21 cellular contexts compared by ENCODE assay signal in the genomic region with DNA sequence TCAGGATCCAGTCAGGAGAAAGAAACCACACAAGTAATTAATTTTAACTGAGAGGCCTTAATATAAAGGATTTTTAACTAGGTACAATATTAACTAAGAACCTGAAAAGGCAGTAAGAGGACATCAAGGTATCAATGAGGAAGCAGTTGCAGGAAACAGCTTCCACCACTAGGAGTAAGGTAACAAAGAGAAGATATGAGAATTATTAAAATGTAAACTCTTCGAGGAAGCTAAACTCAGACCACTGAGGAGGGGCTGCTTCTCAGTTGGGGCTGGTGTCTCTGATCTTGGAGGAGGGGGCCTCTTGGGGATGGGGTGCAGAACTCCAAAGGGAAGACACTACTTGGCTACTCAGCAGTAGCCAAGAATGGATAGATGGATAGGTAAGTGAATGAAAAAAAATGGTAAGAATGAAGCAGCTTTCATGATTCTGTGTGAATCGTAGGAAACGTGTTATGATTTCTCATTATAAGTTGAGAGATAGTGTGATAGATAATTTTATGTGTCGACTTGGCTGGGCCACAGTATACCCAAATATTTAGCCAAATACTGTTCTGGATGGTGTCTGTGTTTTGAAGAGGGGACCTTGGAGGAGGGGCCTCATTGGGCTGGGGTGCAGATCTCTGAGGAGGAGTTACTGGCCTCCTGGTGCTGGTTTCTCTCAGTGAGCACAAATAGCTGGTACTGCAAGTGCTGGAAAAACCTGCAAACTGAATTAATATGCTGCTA.
DNase-seq lines count a peak whose midpoint lies in the region; ATAC-seq and TF ChIP-seq lines count a peak whose summit lies in the region.
"Had no signal": no experiment of that assay in that cellular context is flagged by ENCODE, and none has a peak within 500 bp of the region (broad histone marks: within the 10 kb centered on the region; RNA-seq: fewer than 3 reads in every experiment).

No MANE protein-coding gene starts in this region.

- no peaks in the 10 kb centered on the region for H3K9me2 ChIP-seq in OCI-LY7 (ENCODE audit: insufficient read depth, low read length)

- H4K20me1 ChIP-seq in DND-41 (ENCODE audit: insufficient read depth, low read length), result no peaks in the 10 kb centered on the region
- H4K20me1 ChIP-seq in H9 (ENCODE audit: control insufficient read depth, insufficient read depth, insufficient read length), result no peaks in the 10 kb centered on the region
- H4K20me1 ChIP-seq in OCI-LY7 (ENCODE audit: insufficient read depth, low read length), result no peaks in the 10 kb centered on the region

- H3K4me3 ChIP-seq in DND-41 (ENCODE audit: low read depth in 1 of 2, low read length in 2 of 2) (no peak overlapping the region), OCI-LY7 (ENCODE audit: low read depth, low read length, poor library complexity, severe bottlenecking) (no peak overlapping the region), kidney epithelial cell (ENCODE audit: low read depth, low read length) (no peak overlapping the region), esophagus squamous epithelium (no peak overlapping the region), brain microvascular endothelial cell (ENCODE audit: low read depth, low read length) (no peak overlapping the region)
- H3K4me3 ChIP-seq: hepatocyte, spleen, tibial nerve had no signal

- H4K91ac ChIP-seq in H9 (ENCODE audit: insufficient read length, low read depth, low read length), result no peak overlapping the region

- TF ChIP-seq POLR2A in esophagus squamous epithelium (IDR thresholded peaks at IDR 0.05), result no peak

- no peak overlapping the region for H3K4ac ChIP-seq in H9 (ENCODE audit: low read depth, low read length)

- H3K9me3 Mint-ChIP-seq in H9, result no peaks in the 10 kb centered on the region

- H3K27ac Mint-ChIP-seq in H9, result peak overlapping the region in 1 of 3 experiments; percentile 77; a peak in 1 of 7 replicates

- no peaks in the 10 kb centered on the region for H3K27me3 Mint-ChIP-seq in H9 (ENCODE audit: low read depth)

- H3K4me1 ChIP-seq in DND-41 (ENCODE audit: insufficient read depth, low read length), result no peaks in the 10 kb centered on the region
- H3K4me1 ChIP-seq in H9 (ENCODE audit: insufficient read depth, low read length), result no peaks in the 10 kb centered on the region
- H3K4me1 ChIP-seq in OCI-LY7 (ENCODE audit: insufficient read depth, low read length, poor library complexity, severe bottlenecking), result peaks cover 19% of the 10 kb centered on the region
- H3K4me1 ChIP-seq in esophagus squamous epithelium, result no peaks in the 10 kb centered on the region
- H3K4me1 ChIP-seq: spleen, tibial nerve had no signal

- no TSS peak for BruUV-seq in OCI-LY7 (replicated peaks; lab: Mats Ljungman, UMichigan)

- intact Hi-C loops in OCI-LY7 (cut with micrococcal nuclease; ENCODE audit: unreplicated experiment), result loop anchor here (2.0 to 5.0 kb wide), 2 partner anchors 115 to 321 kb away; no protein-coding TSS in a partner anchor
- intact Hi-C loops in esophagus squamous epithelium (cut with DNase I), result no loop called here

- no peak overlapping the region for H3K14ac ChIP-seq in H9 (ENCODE audit: insufficient read depth, low read length)

- H3K56ac ChIP-seq in H9 (ENCODE audit: insufficient read length, low read depth, low read length), result no peak overlapping the region

- H3K4me2 ChIP-seq in DND-41 (ENCODE audit: insufficient read depth, low read length), result no peak overlapping the region
- no peak overlapping the region for H3K4me2 ChIP-seq in H9 (ENCODE audit: insufficient read depth, insufficient read length, low read length)
- H3K4me2 ChIP-seq in OCI-LY7 (ENCODE audit: low read length), result peak overlapping the region; percentile 26; the same call in 1 of the 2 replicates
- H3K4me2 ChIP-seq: hepatocyte had no signal

- H3K27ac ChIP-seq in DND-41 (ENCODE audit: low read length) (no peak overlapping the region), H9 (ENCODE audit: insufficient read length, low read depth, low read length) (no peak overlapping the region), OCI-LY7 (ENCODE audit: low read depth, low read length, poor library complexity, severe bottlenecking) (peak overlapping the region; percentile 32), esophagus squamous epithelium (no peak overlapping the region), brain microvascular endothelial cell (no peak overlapping the region)
- H3K27ac ChIP-seq: hepatocyte, spleen, tibial nerve, VCaP had no signal

- no peak overlapping the region for H3T11ph ChIP-seq in H9 (ENCODE audit: low read length)

- in situ Hi-C loops in brain microvascular endothelial cell (cut with HindIII; ENCODE audit: low pct_ligation_motif_present, low sequenced_read_pairs), result no loop called here

- peak; percentile 4 for TF ChIP-seq CTCF in DND-41 (IDR thresholded peaks at IDR 0.05; ENCODE audit: borderline replicate concordance, extremely low read depth, low read length, poor library complexity, severe bottlenecking)
- TF ChIP-seq CTCF in H9 (conservative IDR thresholded peaks at IDR 0.05), result peak; percentile 57; the same call in 2 of the 3 replicates
- peak; percentile 47; the same call in 1 of the 2 replicates for TF ChIP-seq CTCF in OCI-LY7 (conservative IDR thresholded peaks at IDR 0.05; ENCODE audit: low read length)
- TF ChIP-seq CTCF in kidney epithelial cell (IDR thresholded peaks at IDR 0.05; ENCODE audit: insufficient read depth, low read length, poor library complexity, severe bottlenecking), result peak; percentile 26
- TF ChIP-seq CTCF in esophagus squamous epithelium (IDR thresholded peaks at IDR 0.05), result no peak
- TF ChIP-seq CTCF in brain microvascular endothelial cell (IDR thresholded peaks at IDR 0.05; ENCODE audit: low read depth, low read length, missing control alignments), result no peak

- H2AK5ac ChIP-seq in H9 (ENCODE audit: insufficient read length, low read length), result no peak overlapping the region

- POLR2A ChIA-PET in OCI-LY7 (lab: Charles Lee), result interaction anchor here (0.8 to 1.9 kb wide), 4 partner anchors 10 to 23 kb away, joined by 3 to 4 read pairs (median 3); no protein-coding TSS in a partner anchor

- no peak overlapping the region for H3K23ac ChIP-seq in H9 (ENCODE audit: insufficient read length, low read depth, low read length)

- no peak overlapping the region for H3K18ac ChIP-seq in H9 (ENCODE audit: insufficient read length, low read depth, low read length)

- H3K9ac ChIP-seq in DND-41 (ENCODE audit: low read depth, low read length) (no peak overlapping the region), H9 (ENCODE audit: extremely low read depth, insufficient read length, low read length) (no peak overlapping the region)

- no peak for DNase-seq in DND-41
- no peak for DNase-seq in H9
- DNase-seq in OCI-LY7 (ENCODE audit: low spot score), result peak; percentile 20
- no peak for DNase-seq in kidney epithelial cell (ENCODE audit: low read depth)
- DNase-seq in esophagus squamous epithelium (lab: John Stamatoyannopoulos, UW), result no peak
- DNase-seq in NCI-H2107 treated with DMSO at 0.1 percent for 48 hours (lab: John Stamatoyannopoulos, UW; ENCODE audit: unreplicated experiment), result no peak
- no peak for DNase-seq in brain microvascular endothelial cell
- DNase-seq: ACHN; activated CD4-positive, alpha-beta T cell treated with anti-CD3 and anti-CD28 coated beads for 48 hours; activated gamma-delta T cell; activated T-cell treated with anti-CD3 and anti-CD28 coated beads, Interleukin-2, amount 50 U/mL, for 1 hour; caudate nucleus; DMS79 treated with DMSO at 0.1 percent for 48 hours; KG1; left colon; NCI-H146; right cardiac atrium; spleen had no signal

- no peak overlapping the region for H4K5ac ChIP-seq in H9 (ENCODE audit: insufficient read length, low read depth, low read length)

- H3K36me3 ChIP-seq in DND-41 (ENCODE audit: insufficient read depth, low read length) (no peaks in the 10 kb centered on the region), OCI-LY7 (ENCODE audit: insufficient read depth, low read length) (no peaks in the 10 kb centered on the region), kidney epithelial cell (ENCODE audit: control insufficient read depth, insufficient read depth, low read length) (no peaks in the 10 kb centered on the region), esophagus squamous epithelium (no peaks in the 10 kb centered on the region), brain microvascular endothelial cell (replicated peaks) (no peaks in the 10 kb centered on the region)
- H3K36me3 ChIP-seq: spleen, tibial nerve had no signal

- ATAC-seq in DND-41 (ENCODE audit: insufficient read depth, low read depth), result no peak
- ATAC-seq: left colon, right cardiac atrium had no signal

- no CpG with 5 or more reads among the region's 4 CpGs for WGBS in H9 (ENCODE audit: extremely low coverage, insufficient read length, low lambda C conversion rate)
- WGBS in esophagus squamous epithelium, 2 donors, result 61 to 75% methylated on average over 4 of the region's 4 CpGs

- no peak overlapping the region for H4K8ac ChIP-seq in H9 (replicated peaks; ENCODE audit: insufficient read length, low read depth, low read length)

- no peak overlapping the region for H2BK120ac ChIP-seq in H9 (ENCODE audit: low read depth, low read length, poor library complexity, severe bottlenecking)

- no peak overlapping the region for H2BK12ac ChIP-seq in H9 (ENCODE audit: insufficient read length, low read depth, low read length)

- no peak overlapping the region for H2AFZ ChIP-seq in DND-41 (ENCODE audit: low read depth, low read length)
- peak overlapping the region; percentile 96 for H2AFZ ChIP-seq in H9 (ENCODE audit: low read length)
- H2AFZ ChIP-seq in OCI-LY7 (ENCODE audit: low read length), result peak overlapping the region; percentile 70; the same call in 1 of the 2 replicates
- H2AFZ ChIP-seq: hepatocyte had no signal

- no peak overlapping the region for H2BK20ac ChIP-seq in H9 (ENCODE audit: low read depth, low read length, poor library complexity, severe bottlenecking)

- no peak overlapping the region for H2BK5ac ChIP-seq in H9 (ENCODE audit: insufficient read length, low read length)

- no peaks in the 10 kb centered on the region for H3K79me1 ChIP-seq in H9 (ENCODE audit: insufficient read depth, low read depth, low read length, poor library complexity, severe bottlenecking)

- no peak overlapping the region for H3K4me3 Mint-ChIP-seq in H9

- H3K4me1 Mint-ChIP-seq in H9, result peaks cover 0 to 10% of the 10 kb centered on the region in 2 experiments; a peak in 2 of 4 replicates

- no peaks in the 10 kb centered on the region for H3K36me3 Mint-ChIP-seq in H9 (ENCODE audit: insufficient read depth in 1 of 3, low read depth in 3 of 3)

- no peaks in the 10 kb centered on the region for H3K79me2 ChIP-seq in DND-41 (ENCODE audit: insufficient read depth, low read length)
- no peaks in the 10 kb centered on the region for H3K79me2 ChIP-seq in H9 (ENCODE audit: insufficient read depth, low read length)
- no peaks in the 10 kb centered on the region for H3K79me2 ChIP-seq in OCI-LY7 (ENCODE audit: insufficient read depth, low read depth, low read length)
- H3K79me2 ChIP-seq: hepatocyte had no signal

- no peak overlapping the region for H2BK15ac ChIP-seq in H9 (ENCODE audit: low read depth, low read length)

- CTCF ChIA-PET in OCI-LY7 (lab: Charles Lee; ENCODE audit: unreplicated experiment), result no interaction called here

- H3K27me3 ChIP-seq in DND-41 (ENCODE audit: insufficient read depth, low read length, poor library complexity) (no peaks in the 10 kb centered on the region), H9 (ENCODE audit: insufficient read depth, low read length) (no peaks in the 10 kb centered on the region), kidney epithelial cell (ENCODE audit: control insufficient read depth, insufficient read depth, low read length) (no peaks in the 10 kb centered on the region), esophagus squamous epithelium (no peaks in the 10 kb centered on the region), brain microvascular endothelial cell (replicated peaks) (no peaks in the 10 kb centered on the region)
- H3K27me3 ChIP-seq: hepatocyte, spleen, tibial nerve had no signal

- H3K23me2 ChIP-seq in H9 (ENCODE audit: insufficient read length, low read depth, low read length, poor library complexity, severe bottlenecking), result no peaks in the 10 kb centered on the region

- H3K9me3 ChIP-seq in DND-41 (ENCODE audit: insufficient read depth, low read length, severe bottlenecking) (no peaks in the 10 kb centered on the region), H9 (ENCODE audit: control insufficient read depth, low read depth, low read length) (no peaks in the 10 kb centered on the region), OCI-LY7 (ENCODE audit: low read length) (no peaks in the 10 kb centered on the region), esophagus squamous epithelium (no peaks in the 10 kb centered on the region)
- H3K9me3 ChIP-seq: tibial nerve had no signal

Comparison
In these comparisons a context has a peak if more than half of its experiments do, and no peak if none do; other contexts are left out.
1. CTCF ChIP-seq: peak in DND-41 (single experiment), H9 (single experiment), OCI-LY7 (single experiment) and kidney epithelial cell (single experiment); none in esophagus squamous epithelium (0 of 6) and brain microvascular endothelial cell (single experiment).